In the genomic region with DNA sequence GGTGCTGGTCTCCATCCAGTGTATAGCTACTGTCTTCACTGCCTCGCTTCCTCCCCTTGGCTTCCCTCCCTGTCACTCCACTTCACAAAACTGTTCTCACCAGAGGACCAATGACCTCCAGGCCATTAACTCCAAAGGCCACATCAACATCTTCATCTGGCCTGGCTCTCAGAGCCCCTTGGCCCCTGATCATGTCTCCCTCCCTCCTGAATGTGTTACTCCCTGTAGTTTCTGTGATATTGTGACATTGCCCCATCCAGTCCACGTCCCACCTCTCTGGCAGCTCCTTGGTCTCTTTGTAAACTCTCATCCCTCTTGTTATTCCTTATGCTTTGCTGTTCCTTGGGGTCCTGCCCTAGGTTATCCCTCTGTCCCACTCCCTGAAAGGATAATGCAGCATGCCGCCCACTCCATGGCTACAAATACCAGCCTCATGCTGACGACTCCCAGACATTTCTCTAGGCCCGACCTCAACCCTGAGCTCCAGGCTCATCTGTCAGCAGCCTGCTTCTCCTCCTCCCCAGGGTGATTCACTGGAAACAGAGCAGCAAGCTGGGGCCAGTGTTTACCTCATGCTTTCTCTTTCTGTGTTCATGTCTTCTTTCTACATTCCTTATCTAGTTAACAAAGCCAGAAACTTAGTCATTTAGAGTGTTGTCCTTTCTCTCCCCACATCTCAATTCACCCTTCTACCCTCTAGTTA, we compare ENCODE assay signal across 12 cellular contexts.
DNase-seq lines count a peak whose midpoint lies in the region; ATAC-seq lines count a peak whose summit lies in the region.
"Had no signal": no experiment of that assay in that cellular context is flagged by ENCODE, and none has a peak within 500 bp of the region (broad histone marks: within the 10 kb centered on the region; RNA-seq: fewer than 3 reads in every experiment).

No MANE protein-coding gene starts in this region.

- H3K9me3 ChIP-seq in mesodermal cell (ENCODE audit: control insufficient read depth, low read length) = no peaks in the 10 kb centered on the region
- H3K9me3 ChIP-seq: thoracic aorta had no signal

- H3K4me1 ChIP-seq in mesodermal cell (ENCODE audit: control insufficient read depth, insufficient read depth, low read length, poor library complexity, severe bottlenecking) = peaks cover 3% of the 10 kb centered on the region

- DNase-seq in A172 (ENCODE audit: low spot score) = peak; percentile 14
- DNase-seq in HT1080 (ENCODE audit: low read depth) = peak; percentile 42
- peak; percentile 46 for DNase-seq in epithelial cell of prostate (ENCODE audit: low read depth, low spot score)
- no peak for DNase-seq in left lobe of liver (ENCODE audit: low spot score)
- no peak for DNase-seq in activated effector memory CD4-positive, alpha-beta T cell treated with anti-CD3 and anti-CD28 coated beads, Interleukin-2, amount 50 U/mL, for 16 hours
- DNase-seq: ACHN, NCI-H1417 treated with DMSO at 0.1 percent for 48 hours, SW 1271 had no signal

- H3K27ac ChIP-seq in epithelial cell of prostate (no peak overlapping the region), mesodermal cell (ENCODE audit: low read depth, low read length, severe bottlenecking) (peak overlapping the region; percentile 38)
- H3K27ac ChIP-seq: thoracic aorta had no signal

- no peaks in the 10 kb centered on the region for H3K36me3 ChIP-seq in mesodermal cell (ENCODE audit: control insufficient read depth, insufficient read depth, low read length)
- H3K36me3 ChIP-seq: thoracic aorta had no signal

- ATAC-seq in HG03159 (IDR thresholded peaks at IDR 0.05; ENCODE audit: unreplicated experiment) (no peak), left lobe of liver (no peak), GM18502 (IDR thresholded peaks at IDR 0.05; ENCODE audit: poor library complexity, unreplicated experiment) (no peak)

- 77 to 83% methylated on average over 4 to 5 of the region's 5 CpGs for WGBS in mesodermal cell (ENCODE audit: insufficient coverage in 2 of 2), 2 experiments

- no peak overlapping the region for H3K4me3 ChIP-seq in mesodermal cell (ENCODE audit: extremely low read depth, insufficient read depth, low read length, poor library complexity, severe bottlenecking)
- H3K4me3 ChIP-seq: thoracic aorta had no signal

Comparison
In these comparisons a context has a peak if more than half of its experiments do, and no peak if none do; other contexts are left out.
1. DNase-seq: peak in A172 (single experiment), HT1080 (single experiment) and epithelial cell of prostate (single experiment); none in left lobe of liver (single experiment) and activated effector memory CD4-positive, alpha-beta T cell treated with anti-CD3 and anti-CD28 coated beads, Interleukin-2, amount 50 U/mL, for 16 hours (single experiment).